15 cellular contexts compared by ENCODE assay signal in the genomic region with DNA sequence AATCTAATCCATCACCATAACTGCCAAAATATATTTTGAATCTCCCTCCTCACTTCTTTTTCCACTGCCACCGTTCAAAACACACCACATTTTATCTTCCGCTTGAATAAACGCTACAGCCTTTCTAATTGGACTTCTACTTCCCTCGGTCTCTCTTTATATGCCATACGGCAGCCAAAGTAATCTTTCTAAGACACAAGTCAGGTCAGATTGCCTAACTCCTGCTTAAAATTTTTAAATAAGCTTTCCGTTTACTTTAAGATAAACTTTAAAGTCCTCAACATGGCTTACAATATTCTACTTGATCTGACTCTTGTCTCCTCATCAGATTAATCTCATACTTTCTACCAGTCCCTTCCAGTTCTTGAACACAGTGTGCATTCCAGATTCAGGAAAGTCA.
"Had no signal": no experiment of that assay in that cellular context is flagged by ENCODE, and none has a peak within 500 bp of the region (broad histone marks: within the 10 kb centered on the region; RNA-seq: fewer than 3 reads in every experiment).

No MANE protein-coding gene starts in this region.

- ATAC-seq: gastrocnemius medialis, mucosa of descending colon, natural killer cell, psoas muscle, sciatic nerve, upper lobe of right lung had no signal

- DNase-seq: activated naive CD4-positive, alpha-beta T cell treated with anti-CD3 and anti-CD28 coated beads, Interleukin-2, amount 50 U/mL, for 16 hours; anterior cingulate cortex; gastrocnemius medialis; hippocampal formation; kidney glomerular epithelial cell; mucosa of descending colon; natural killer cell; psoas muscle; stimulated activated CD4-positive, alpha-beta T cell treated with anti-CD3 and anti-CD28 coated beads, Interleukin-2, amount 100 ng/mL, for 24 hours; stimulated activated naive CD4-positive, alpha-beta T cell treated with Interleukin-2 at 50 U/mL for 16 hours; T1000; upper lobe of right lung had no signal

- H3K27ac ChIP-seq: gastrocnemius medialis, psoas muscle, upper lobe of right lung had no signal

- H3K4me3 Mint-ChIP-seq: natural killer cell had no signal

- H3K36me3 ChIP-seq: gastrocnemius medialis had no signal

- H3K9me3 Mint-ChIP-seq: natural killer cell had no signal

- H3K9me3 ChIP-seq: gastrocnemius medialis, mucosa of descending colon, psoas muscle, upper lobe of right lung had no signal

- FAIRE-seq: bronchial epithelial cell, endothelial cell of umbilical vein had no signal

- H3K4me3 ChIP-seq: gastrocnemius medialis, mucosa of descending colon, psoas muscle, upper lobe of right lung had no signal

- H3K36me3 Mint-ChIP-seq: natural killer cell had no signal

- H3K27me3 ChIP-seq: gastrocnemius medialis, upper lobe of right lung had no signal
